23 cellular contexts compared by ENCODE assay signal in the genomic region with DNA sequence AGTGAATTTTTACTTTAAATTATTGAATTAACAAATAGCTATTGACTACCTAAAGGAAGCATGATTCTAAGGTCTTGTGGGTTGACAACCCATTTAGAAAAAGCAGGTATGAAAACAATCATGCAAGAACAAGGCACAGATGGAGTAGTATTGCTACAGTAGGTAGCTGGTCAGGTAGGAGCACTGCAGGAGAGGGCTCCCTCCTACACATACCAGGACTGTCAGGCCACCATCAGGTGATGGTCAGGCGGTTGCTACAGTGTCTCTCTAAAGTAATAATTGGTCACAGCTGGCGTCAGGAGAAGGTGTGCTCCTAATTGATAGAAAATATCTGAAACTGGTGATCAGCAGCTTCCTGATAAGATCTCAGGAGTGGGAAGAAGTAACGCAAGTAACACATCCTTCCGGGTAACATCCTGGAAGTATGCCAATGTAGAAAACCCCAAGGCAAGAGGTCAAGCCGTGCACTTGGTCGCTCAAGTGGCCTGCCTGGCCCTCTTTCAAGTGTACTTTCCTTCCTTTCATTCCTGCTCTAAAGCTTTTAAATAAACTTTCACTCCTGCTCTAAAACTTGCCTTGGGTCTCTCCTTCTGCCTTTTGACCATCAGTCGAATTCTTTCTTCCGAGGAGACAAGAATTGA.
DNase-seq lines count a peak whose midpoint lies in the region; ATAC-seq and TF ChIP-seq lines count a peak whose summit lies in the region.
"Had no signal": no experiment of that assay in that cellular context is flagged by ENCODE, and none has a peak within 500 bp of the region (broad histone marks: within the 10 kb centered on the region; RNA-seq: fewer than 3 reads in every experiment).

No MANE protein-coding gene starts in this region.

- no peak overlapping the region for H3K4me2 ChIP-seq in mesenchymal stem cell (ENCODE audit: low read length, poor library complexity, severe bottlenecking)
- H3K4me2 ChIP-seq: A549; BLaER1 treated with 17β-estradiol and CSF1 and Interleukin-3, amounts not matched to agents 10 nM and 100 nM had no signal

- TF ChIP-seq CTCF in left lung (IDR thresholded peaks at IDR 0.05): no peak
- TF ChIP-seq CTCF in lung (IDR thresholded peaks at IDR 0.05; ENCODE audit: control extremely low read depth, extremely low read depth): no peak
- no peak for TF ChIP-seq CTCF in upper lobe of right lung (IDR thresholded peaks at IDR 0.05)

- H3K9me3 ChIP-seq in left lung: no peaks in the 10 kb centered on the region
- H3K9me3 ChIP-seq in lung (ENCODE audit: control insufficient read depth in 2 of 2, insufficient read depth in 1 of 2, low read length in 1 of 2): peaks cover 0 to 3% of the 10 kb centered on the region in 2 donors
- H3K9me3 ChIP-seq in upper lobe of right lung: no peaks in the 10 kb centered on the region
- peaks cover 8% of the 10 kb centered on the region for H3K9me3 ChIP-seq in mesenchymal stem cell (ENCODE audit: control insufficient read depth, low read length)
- H3K9me3 ChIP-seq: A549, Caco-2 had no signal

- H3K36me3 ChIP-seq in left lung (no peaks in the 10 kb centered on the region), lung (ENCODE audit: control insufficient read depth in 2 of 2, insufficient read depth in 2 of 2, low read length in 2 of 2) (no peaks in the 10 kb centered on the region), upper lobe of right lung (no peaks in the 10 kb centered on the region), mesenchymal stem cell (ENCODE audit: control insufficient read depth in 1 of 2, insufficient read depth in 2 of 2, low read depth in 1 of 2, low read length in 2 of 2) (no peaks in the 10 kb centered on the region)
- H3K36me3 ChIP-seq: BLaER1 treated with 17β-estradiol and CSF1 and Interleukin-3, amounts not matched to agents 10 nM and 100 nM had no signal

- no peak overlapping the region for H3K9ac ChIP-seq in mesenchymal stem cell (ENCODE audit: low read length)
- H3K9ac ChIP-seq: BLaER1 treated with 17β-estradiol and CSF1 and Interleukin-3, amounts not matched to agents 10 nM and 100 nM had no signal

- intact Hi-C loops in left lung (cut with DNase I): no loop called here
- intact Hi-C loops in upper lobe of right lung (cut with DNase I): no loop called here

- no peak overlapping the region for H2AFZ ChIP-seq in mesenchymal stem cell (ENCODE audit: low read depth, low read length)

- H3K18ac ChIP-seq in mesenchymal stem cell (ENCODE audit: low read depth in 1 of 2, low read length in 2 of 2): no peak overlapping the region

- no peak overlapping the region for H2BK15ac ChIP-seq in mesenchymal stem cell (ENCODE audit: low read depth, poor library complexity, severe bottlenecking)

- H3K4me3 ChIP-seq in left lung: no peak overlapping the region
- no peak overlapping the region for H3K4me3 ChIP-seq in lung
- H3K4me3 ChIP-seq in upper lobe of right lung: no peak overlapping the region
- H3K4me3 ChIP-seq in mesenchymal stem cell (ENCODE audit: insufficient read depth in 1 of 2, low read depth in 1 of 2, low read length in 2 of 2): no peak overlapping the region
- H3K4me3 ChIP-seq: A549; BLaER1 treated with 17β-estradiol and CSF1 and Interleukin-3, amounts not matched to agents 10 nM and 100 nM; GM12878 had no signal

- DNase-seq in RPMI7951 (ENCODE audit: low read depth): peak; percentile 31
- DNase-seq in left lung: peak in 1 of 2 donors; percentile 40
- peak; percentile 42 for DNase-seq in lung (ENCODE audit: low spot score)
- DNase-seq in upper lobe of right lung: peak; percentile 69
- DNase-seq in OCI-M2 (lab: John Stamatoyannopoulos, UW; ENCODE audit: unreplicated experiment): no peak
- no peak for DNase-seq in mesenchymal stem cell
- DNase-seq: AML-193; Caco-2; Calu3; CD4-positive, alpha-beta T cell; CD8-positive, alpha-beta T cell; DMS153; DMS53; DMS79; DND-41; EL; GDM1 had no signal

- H4K91ac ChIP-seq in mesenchymal stem cell (ENCODE audit: low read length): no peak overlapping the region

- H2AK5ac ChIP-seq in mesenchymal stem cell (ENCODE audit: low read length, severe bottlenecking): no peak overlapping the region

- ATAC-seq in left lung: peak; percentile 83
- ATAC-seq in lung (ENCODE audit: insufficient read depth, low FRiP score): peak; percentile 47
- peak; percentile 53 for ATAC-seq in upper lobe of right lung
- no peak for ATAC-seq in GM19463 (IDR thresholded peaks at IDR 0.05; ENCODE audit: unreplicated experiment)
- ATAC-seq: A549; CD8-positive, alpha-beta T cell; GM12878 had no signal

- WGBS in lung, 2 donors: 62 to 74% methylated on average over 8 of the region's 8 CpGs
- WGBS in mesenchymal stem cell: 86% methylated on average over 8 of the region's 8 CpGs

- no peak overlapping the region for H3K14ac ChIP-seq in mesenchymal stem cell (ENCODE audit: low read length in 2 of 2)

- no peak overlapping the region for H3K4ac ChIP-seq in mesenchymal stem cell (ENCODE audit: low read depth in 1 of 2, low read length in 2 of 2)

- no peaks in the 10 kb centered on the region for H3K79me1 ChIP-seq in mesenchymal stem cell (replicated peaks; ENCODE audit: low read length, poor library complexity, severe bottlenecking)

- H3K23ac ChIP-seq in mesenchymal stem cell (ENCODE audit: low read length in 2 of 2): no peak overlapping the region

- no peak overlapping the region for H2BK5ac ChIP-seq in mesenchymal stem cell (ENCODE audit: low read depth, low read length, poor library complexity, severe bottlenecking)

- H3K27me3 ChIP-seq in left lung (no peaks in the 10 kb centered on the region), lung (ENCODE audit: control insufficient read depth, insufficient read depth) (no peaks in the 10 kb centered on the region), upper lobe of right lung (no peaks in the 10 kb centered on the region), mesenchymal stem cell (ENCODE audit: control insufficient read depth in 1 of 2, insufficient read depth in 1 of 2, low read length in 2 of 2) (no peaks in the 10 kb centered on the region)
- H3K27me3 ChIP-seq: BLaER1 treated with 17β-estradiol and CSF1 and Interleukin-3, amounts not matched to agents 10 nM and 100 nM had no signal

- no peak overlapping the region for H3K27ac ChIP-seq in left lung
- peak overlapping the region in 1 of 2 donors; percentile 4 for H3K27ac ChIP-seq in lung (ENCODE audit: low read depth in 1 of 2, low read length in 1 of 2)
- no peak overlapping the region for H3K27ac ChIP-seq in upper lobe of right lung
- no peak overlapping the region for H3K27ac ChIP-seq in mesenchymal stem cell (ENCODE audit: low read length, poor library complexity, severe bottlenecking)
- H3K27ac ChIP-seq: 22Rv1; A549; BLaER1 treated with 17β-estradiol and CSF1 and Interleukin-3, amounts not matched to agents 10 nM and 100 nM; C4-2B had no signal

- no peak overlapping the region for H4K8ac ChIP-seq in mesenchymal stem cell (ENCODE audit: low read length)

- H3K4me1 ChIP-seq in left lung (no peaks in the 10 kb centered on the region), lung (ENCODE audit: control insufficient read depth in 2 of 2, insufficient read depth in 2 of 2, low read length in 2 of 2) (no peaks in the 10 kb centered on the region), upper lobe of right lung (no peaks in the 10 kb centered on the region), mesenchymal stem cell (ENCODE audit: control insufficient read depth, insufficient read depth, low read depth, low read length) (no peaks in the 10 kb centered on the region)
- H3K4me1 ChIP-seq: A549, Caco-2 had no signal

- H2BK120ac ChIP-seq in mesenchymal stem cell (ENCODE audit: low read depth, low read length): no peak overlapping the region

- no peak overlapping the region for H2BK12ac ChIP-seq in mesenchymal stem cell (ENCODE audit: low read length in 2 of 2)

Comparison
In these comparisons a context has a peak if more than half of its experiments do, and no peak if none do; other contexts are left out.
1. DNase-seq: peak in RPMI7951 (single experiment), lung (single experiment) and upper lobe of right lung (single experiment); none in OCI-M2 (single experiment) and mesenchymal stem cell (single experiment).